11 cellular contexts compared by ENCODE assay signal in genomic region chr4:128068927-128069326, GRCh38. TPM values are rescaled to one million over a fixed set of nuclear protein-coding genes. Genes with fewer than 3 reads are reported as not detected.
DNase-seq lines count a peak whose midpoint lies in the region; ATAC-seq and TF ChIP-seq lines count a peak whose summit lies in the region.
"Had no signal": no experiment of that assay in that cellular context is flagged by ENCODE, and none has a peak within 500 bp of the region (broad histone marks: within the 10 kb centered on the region; RNA-seq: fewer than 3 reads in every experiment).

No MANE protein-coding gene starts in this region.

- POLR2A ChIA-PET in IMR-90 (lab: Charles Lee; ENCODE audit: unreplicated experiment), result no interaction called here

- no peak overlapping the region for H2BK120ac ChIP-seq in IMR-90 (ENCODE audit: low read depth, low read length)

- no peak overlapping the region for H3K14ac ChIP-seq in IMR-90 (replicated peaks; ENCODE audit: low read depth, low read length)

- H3K4me3 ChIP-seq in IMR-90 (ENCODE audit: insufficient read depth, low read depth, low read length), result no peak overlapping the region
- H3K4me3 ChIP-seq: thoracic aorta had no signal

- TF ChIP-seq CTCF in IMR-90 (conservative IDR thresholded peaks at IDR 0.05; ENCODE audit: low read depth, low read length), result peak; percentile 23; the same call in 1 of the 2 replicates

- no peak overlapping the region for H3K27ac ChIP-seq in IMR-90 (ENCODE audit: insufficient read depth, low read length)
- H3K27ac ChIP-seq: thoracic aorta had no signal

- H3K9me3 ChIP-seq in IMR-90 (ENCODE audit: control insufficient read depth, insufficient read depth, low read length), result no peaks in the 10 kb centered on the region
- H3K9me3 ChIP-seq: thoracic aorta had no signal

- CTCF ChIA-PET in IMR-90 (lab: Yijun Ruan, JAX), result interaction anchor here (0.5 to 1.0 kb wide), 3 partner anchors 39 to 151 kb away, joined by 3 to 5 read pairs (median 3); no protein-coding TSS in a partner anchor

- H4K91ac ChIP-seq in IMR-90 (ENCODE audit: insufficient read depth, low read depth, low read length), result no peak overlapping the region

- dilution Hi-C loops in IMR-90 (cut with HindIII; ENCODE audit: low sequenced_read_pairs, unreplicated experiment), result no loop called here

- H4K20me1 ChIP-seq in IMR-90 (ENCODE audit: insufficient read depth, low read length), result peaks cover 5% of the 10 kb centered on the region

- H3K4me1 ChIP-seq in IMR-90 (ENCODE audit: control insufficient read depth, insufficient read depth, low read length), result no peaks in the 10 kb centered on the region

- intact Hi-C loops in IMR-90 (cut with micrococcal nuclease), result loop anchor here (10.0 kb wide), 1 partner anchor 216 kb away; the partner anchor contains the start of gene PGRMC2
- intact Hi-C loops in head of caudate nucleus (cut with DNase I), result loop anchor here (10.0 kb wide), 1 partner anchor 746 kb away; no protein-coding TSS in a partner anchor

- peaks cover 21 to 42% of the 10 kb centered on the region in 2 experiments for H3K79me1 ChIP-seq in IMR-90 (ENCODE audit: low read depth in 1 of 2, low read length in 2 of 2)

- H2AK9ac ChIP-seq in IMR-90 (replicated peaks; ENCODE audit: low read depth, low read length, poor library complexity), result no peak overlapping the region

- H2BK20ac ChIP-seq in IMR-90 (ENCODE audit: low read depth, low read length), result no peak overlapping the region

- no peak overlapping the region for H4K8ac ChIP-seq in IMR-90 (ENCODE audit: low read depth in 2 of 2, low read length in 2 of 2)

- WGBS in IMR-90 (ENCODE audit: extremely low coverage in 2 of 2, insufficient read length in 1 of 2), 2 experiments, result no CpG with 5 or more reads among the region's 4 CpGs

- H3K9me1 ChIP-seq in IMR-90 (ENCODE audit: insufficient read depth, low read length), result no peaks in the 10 kb centered on the region

- no peak overlapping the region for H3K4me2 ChIP-seq in IMR-90 (ENCODE audit: low read depth, low read length)

- no peak for TF ChIP-seq POLR2A in IMR-90 (IDR thresholded peaks at IDR 0.05; ENCODE audit: low read depth, low read length)

- H2BK5ac ChIP-seq in IMR-90 (ENCODE audit: low read depth, low read length, poor library complexity, severe bottlenecking), result no peak overlapping the region

- no peak overlapping the region for H3K23ac ChIP-seq in IMR-90 (ENCODE audit: low read depth, low read length)

- H3K4ac ChIP-seq in IMR-90 (ENCODE audit: low read depth, low read length), result no peak overlapping the region

- no peaks in the 10 kb centered on the region for H3K36me3 ChIP-seq in IMR-90 (ENCODE audit: control insufficient read depth, insufficient read depth, low read length)
- H3K36me3 ChIP-seq: thoracic aorta had no signal

- no peak overlapping the region for H3K9ac ChIP-seq in IMR-90 (ENCODE audit: low read depth, low read length)

- in situ Hi-C loops in IMR-90 (cut with MboI; ENCODE audit: low sequenced_read_pairs), result no loop called here

- no peak overlapping the region for H2BK15ac ChIP-seq in IMR-90 (ENCODE audit: low read depth, low read length)

- H2AFZ ChIP-seq in IMR-90 (replicated peaks; ENCODE audit: low read length, poor library complexity), result no peak overlapping the region

- TF ChIP-seq RAD21 in IMR-90 (IDR thresholded peaks at IDR 0.05; ENCODE audit: low read length), result no peak; the same call in 1 of the 2 replicates

- no peaks in the 10 kb centered on the region for H3K27me3 ChIP-seq in IMR-90 (ENCODE audit: control insufficient read depth, insufficient read depth, low read length)

- no peak overlapping the region for H2AK5ac ChIP-seq in IMR-90 (ENCODE audit: low read depth, low read length)

- DNase-seq in activated CD8-positive, alpha-beta memory T cell treated with anti-CD3 and anti-CD28 coated beads, Interleukin-2, amount 50 U/mL, for 48 hours, result peak; percentile 46
- DNase-seq in activated CD8-positive, alpha-beta memory T cell treated with anti-CD3 and anti-CD28 coated beads, Interleukin-2, amount 50 U/mL, for 4 hours, result no peak
- peak; percentile 24 for DNase-seq in IMR-90
- peak; percentile 36 for DNase-seq in cerebellar cortex (ENCODE audit: low spot score)
- DNase-seq in stimulated activated naive CD8-positive, alpha-beta T cell treated with anti-CD3 and anti-CD28 coated beads, Interleukin-15, Interleukin-2, amounts not matched to agents 100 U/mL and 50 U/mL, for 24 hours, result peak; percentile 10
- DNase-seq in NCI-H146 (lab: John Stamatoyannopoulos, UW), result no peak
- no peak for DNase-seq in activated gamma-delta T cell (lab: John Stamatoyannopoulos, UW)
- DNase-seq in head of caudate nucleus, result no peak
- DNase-seq: naive B cell, NCI-H345 had no signal

- H4K5ac ChIP-seq in IMR-90 (ENCODE audit: low read depth, low read length), result no peak overlapping the region

- H3K18ac ChIP-seq in IMR-90 (ENCODE audit: low read depth, low read length), result no peak overlapping the region

- no TSS peak for BruUV-seq in IMR-90 (replicated peaks; lab: Mats Ljungman, UMichigan)

- no peak overlapping the region for H3K56ac ChIP-seq in IMR-90 (ENCODE audit: extremely low read depth, insufficient read depth, low read length)

- ATAC-seq in IMR-90 (ENCODE audit: low read depth), result 0 out of 2 replicates have a peak, but pooled peaks have one; percentile 29
- peak; percentile 49 for ATAC-seq in stimulated activated naive CD8-positive, alpha-beta T cell treated with anti-CD3 and anti-CD28 coated beads, Interleukin-15, Interleukin-2, amounts not matched to agents 100 U/mL and 50 U/mL, for 24 hours

TF ChIP-seq in IMR-90, 13 proteins besides CTCF, POLR2A, EP300 and RAD21:
- TF ChIP-seq RFX5 (IDR thresholded peaks at IDR 0.05; ENCODE audit: low read depth, low read length) (no peak), MAZ (IDR thresholded peaks at IDR 0.05; ENCODE audit: borderline replicate concordance, low read depth, low read length) (no peak), MXI1 (IDR thresholded peaks at IDR 0.05; ENCODE audit: borderline replicate concordance, low read depth, low read length) (no peak), MAFK (IDR thresholded peaks at IDR 0.05; ENCODE audit: low read depth, low read length) (no peak), FOS (IDR thresholded peaks at IDR 0.05; ENCODE audit: low read depth, low read length) (no peak), RCOR1 (IDR thresholded peaks at IDR 0.05; ENCODE audit: insufficient replicate concordance, low read length) (no peak), BHLHE40 (IDR thresholded peaks at IDR 0.05; ENCODE audit: low read depth, low read length) (no peak)

RNA-seq across cellular contexts. Expression of gene LARP1B, which starts 7.8 kb away (rescaled TPM):
- total RNA-seq in IMR-90 (2012; rRNA removed), result 11.1 and 21.9 TPM in 2 replicates
- 7.9 and 8.8 TPM in 2 replicates for polyA plus RNA-seq in IMR-90 (2012; rRNA removed)
- 1.1 and 1.4 TPM in 2 replicates for polyA plus RNA-seq in IMR-90 (2012; cell fraction: cytosol; rRNA removed)
- 2.3 and 17.5 TPM in 2 replicates for polyA plus RNA-seq in IMR-90 (2012; cell fraction: nucleus; rRNA removed; ENCODE audit: low replicate concordance)

Comparison
In these comparisons a context has a peak if more than half of its experiments do, and no peak if none do; other contexts are left out.
1. DNase-seq: peak in activated CD8-positive, alpha-beta memory T cell treated with anti-CD3 and anti-CD28 coated beads, Interleukin-2, amount 50 U/mL, for 48 hours (single experiment), IMR-90 (single experiment), cerebellar cortex (single experiment) and stimulated activated naive CD8-positive, alpha-beta T cell treated with anti-CD3 and anti-CD28 coated beads, Interleukin-15, Interleukin-2, amounts not matched to agents 100 U/mL and 50 U/mL, for 24 hours (single experiment); none in activated CD8-positive, alpha-beta memory T cell treated with anti-CD3 and anti-CD28 coated beads, Interleukin-2, amount 50 U/mL, for 4 hours (single experiment), NCI-H146 (single experiment), activated gamma-delta T cell (single experiment) and head of caudate nucleus (0 of 42).